In genomic region chr12:50185496-50185895, GRCh38 we compare ENCODE assay signal across 14 cellular contexts. TPM values are rescaled to one million over a fixed set of nuclear protein-coding genes. Genes with fewer than 3 reads are reported as not detected.
A peak's percentile ranks its signal among the peaks of the same experiment; 100 is the strongest.
DNase-seq lines count a peak whose midpoint lies in the region; ATAC-seq and TF ChIP-seq lines count a peak whose summit lies in the region.
"Had no signal": no experiment of that assay in that cellular context is flagged by ENCODE, and none has a peak within 500 bp of the region (broad histone marks: within the 10 kb centered on the region; RNA-seq: fewer than 3 reads in every experiment).

No MANE protein-coding gene starts in this region.

- H3K9me3 Mint-ChIP-seq in chondrocyte (ENCODE audit: low read depth) = no peaks in the 10 kb centered on the region
- no peaks in the 10 kb centered on the region for H3K9me3 Mint-ChIP-seq in endothelial cell (ENCODE audit: unreplicated experiment)
- H3K9me3 Mint-ChIP-seq: activated naive CD8-positive, alpha-beta T cell treated with anti-CD3 and anti-CD28 coated beads, Interleukin-2, amount 10 ng/mL, durations not matched to agents 7 days and 5 days; neural crest cell had no signal

- no peaks in the 10 kb centered on the region for H3K9me3 ChIP-seq in AG04450 (ENCODE audit: control insufficient read depth, insufficient read depth, low read length)
- H3K9me3 ChIP-seq in osteoblast (ENCODE audit: low read depth, low read length) = no peaks in the 10 kb centered on the region
- H3K9me3 ChIP-seq: HAP-1 had no signal

- H3K4me3 Mint-ChIP-seq in chondrocyte (ENCODE audit: unreplicated experiment) = no peak overlapping the region
- H3K4me3 Mint-ChIP-seq in endothelial cell (ENCODE audit: unreplicated experiment) = no peak overlapping the region
- H3K4me3 Mint-ChIP-seq: activated naive CD8-positive, alpha-beta T cell treated with anti-CD3 and anti-CD28 coated beads, Interleukin-2, amount 10 ng/mL, durations not matched to agents 7 days and 5 days; CD14-positive monocyte; neural crest cell had no signal

- H3K36me3 Mint-ChIP-seq in chondrocyte (ENCODE audit: low read depth) (peaks cover 18% of the 10 kb centered on the region), endothelial cell (ENCODE audit: low read depth, unreplicated experiment) (no peaks in the 10 kb centered on the region)
- H3K36me3 Mint-ChIP-seq: activated naive CD8-positive, alpha-beta T cell treated with anti-CD3 and anti-CD28 coated beads, Interleukin-2, amount 10 ng/mL, durations not matched to agents 7 days and 5 days had no signal

- no peaks in the 10 kb centered on the region for H3K27me3 Mint-ChIP-seq in chondrocyte (ENCODE audit: low read depth)
- H3K27me3 Mint-ChIP-seq in endothelial cell (ENCODE audit: unreplicated experiment) = no peaks in the 10 kb centered on the region
- H3K27me3 Mint-ChIP-seq: activated naive CD8-positive, alpha-beta T cell treated with anti-CD3 and anti-CD28 coated beads, Interleukin-2, amount 10 ng/mL, durations not matched to agents 7 days and 5 days had no signal

- H3K27ac ChIP-seq in AG04450 (ENCODE audit: low read depth, low read length) (peak overlapping the region; percentile 94), osteoblast (ENCODE audit: low read depth, low read length) (peak overlapping the region; percentile 97)

- H3K4me3 ChIP-seq in AG04450 (ENCODE audit: low read depth, low read length) (no peak overlapping the region), osteoblast (ENCODE audit: insufficient read depth, low read length) (peak overlapping the region; percentile 9)
- H3K4me3 ChIP-seq: HAP-1 had no signal

- H3K4me1 Mint-ChIP-seq in chondrocyte (ENCODE audit: low read depth) (peaks cover 57% of the 10 kb centered on the region), endothelial cell (ENCODE audit: unreplicated experiment) (peaks cover 8% of the 10 kb centered on the region)
- H3K4me1 Mint-ChIP-seq: CD14-positive monocyte, neural crest cell had no signal

- DNase-seq in AG04450 (ENCODE audit: low read depth, low spot score) (no peak), NCI-H226 (peak; percentile 44), chondrocyte (ENCODE audit: low spot score) (no peak), osteoblast (ENCODE audit: insufficient read length, low spot score, missing footprints) (no peak), dermis blood vessel endothelial cell (no peak), endothelial cell (ENCODE audit: low spot score) (no peak), cerebellar cortex (ENCODE audit: low spot score) (no peak)
- DNase-seq: activated naive CD8-positive, alpha-beta T cell treated with anti-CD3 and anti-CD28 coated beads, Interleukin-2, amount 10 ng/mL, durations not matched to agents 7 days and 5 days; NCI-H2227 treated with DMSO at 0.1 percent for 48 hours; SHP77 had no signal

- H3K36me3 ChIP-seq in osteoblast (ENCODE audit: insufficient read depth, low read length) = peaks cover 61% of the 10 kb centered on the region

- peaks cover 44% of the 10 kb centered on the region for H3K79me2 ChIP-seq in osteoblast (ENCODE audit: insufficient read depth, low read length)

- H3K4me1 ChIP-seq in osteoblast (ENCODE audit: insufficient read depth, low read length) = peaks cover 62% of the 10 kb centered on the region

- CTCF ChIA-PET in AG04450 (lab: Charles Lee) = interaction anchor here (1.7 to 4.9 kb wide), 3 partner anchors 9 to 129 kb away, joined by 7 to 22 read pairs (median 21); partner anchors contain the start of gene COX14

- peak overlapping the region; percentile 97 for H3K27ac Mint-ChIP-seq in chondrocyte (ENCODE audit: unreplicated experiment)
- no peak overlapping the region for H3K27ac Mint-ChIP-seq in endothelial cell (ENCODE audit: unreplicated experiment)

- H4K20me1 ChIP-seq in osteoblast (ENCODE audit: insufficient read depth, low read length) = no peaks in the 10 kb centered on the region

- H3K4me2 ChIP-seq in osteoblast (ENCODE audit: insufficient read depth, low read length) = peak overlapping the region; percentile 58

- no peak overlapping the region for H2AFZ ChIP-seq in osteoblast (ENCODE audit: low read length)

- TF ChIP-seq CTCF in AG04450 (IDR thresholded peaks at IDR 0.05; ENCODE audit: low read depth, low read length) (no peak), chondrocyte (IDR thresholded peaks at IDR 0.05) (no peak), osteoblast (IDR thresholded peaks at IDR 0.05; ENCODE audit: extremely low read depth, low read depth, low read length) (no peak), endothelial cell (IDR thresholded peaks at IDR 0.05; ENCODE audit: unreplicated experiment) (no peak)

- ATAC-seq in GM19455 (IDR thresholded peaks at IDR 0.05; ENCODE audit: unreplicated experiment) = no peak

- H3K27me3 ChIP-seq in AG04450 (ENCODE audit: control insufficient read depth, insufficient read depth, low read length) = no peaks in the 10 kb centered on the region
- no peaks in the 10 kb centered on the region for H3K27me3 ChIP-seq in osteoblast (ENCODE audit: insufficient read depth, low read length)

- POLR2A ChIA-PET in AG04450 (lab: Yijun Ruan, JAX) = interaction anchor here (0.8 kb wide), 1 partner anchor 15 kb away, joined by 3 read pairs; no protein-coding TSS in a partner anchor

RNA-seq across cellular contexts. Expression of gene CERS5, which starts 18.3 kb away (rescaled TPM):
- 76.1 and 83.3 TPM in 2 replicates for polyA plus RNA-seq in AG04450 (2011; rRNA removed)
- polyA minus RNA-seq in AG04450 (2011; rRNA and poly(A)+ RNA removed) = 77.9 and 80.7 TPM in 2 replicates
- total RNA-seq in chondrocyte (77.2 to 81.3 TPM (median 80.9 TPM) in 3 replicates), osteoblast (30.9 and 33.7 TPM in 2 replicates), dermis blood vessel endothelial cell (24.5 and 46.0 TPM in 2 replicates), endothelial cell (ENCODE audit: unreplicated experiment) (61.7 TPM)
